In genomic region chr22:30005213-30005857, GRCh38 we compare ENCODE assay signal across 8 cellular contexts.
DNase-seq lines count a peak whose midpoint lies in the region; ATAC-seq and TF ChIP-seq lines count a peak whose summit lies in the region.

No MANE protein-coding gene starts in this region.

- H3K27ac Mint-ChIP-seq in activated naive CD8-positive, alpha-beta T cell treated with anti-CD3 and anti-CD28 coated beads for 36 hours: no peak overlapping the region

- 46 to 63% (median 48%) methylated on average over 3 of the region's 3 CpGs for WGBS in psoas muscle, 3 donors

- no peaks in the 10 kb centered on the region for H3K36me3 Mint-ChIP-seq in activated naive CD8-positive, alpha-beta T cell treated with anti-CD3 and anti-CD28 coated beads for 36 hours

- H3K27me3 ChIP-seq in DND-41 (ENCODE audit: insufficient read depth, low read length, poor library complexity): no peaks in the 10 kb centered on the region
- H3K27me3 ChIP-seq in psoas muscle (ENCODE audit: insufficient read depth in 3 of 3, low read length in 2 of 3): no peaks in the 10 kb centered on the region

- H3K4me1 Mint-ChIP-seq in activated naive CD8-positive, alpha-beta T cell treated with anti-CD3 and anti-CD28 coated beads for 36 hours: peaks cover 8% of the 10 kb centered on the region

- no peaks in the 10 kb centered on the region for H3K4me1 ChIP-seq in DND-41 (ENCODE audit: insufficient read depth, low read length)
- peaks cover 13% of the 10 kb centered on the region for H3K4me1 ChIP-seq in psoas muscle

- no peaks in the 10 kb centered on the region for H4K20me1 ChIP-seq in DND-41 (ENCODE audit: insufficient read depth, low read length)

- H3K27ac ChIP-seq in DND-41 (ENCODE audit: low read length) (no peak overlapping the region), psoas muscle (no peak overlapping the region)

- ATAC-seq in DND-41 (ENCODE audit: insufficient read depth, low read depth) (peak; percentile 83), Right ventricle myocardium superior (ENCODE audit: poor library complexity) (peak; percentile 90), psoas muscle (peak; percentile 87 to 90 (median 87)), HG02623 (IDR thresholded peaks at IDR 0.05; ENCODE audit: unreplicated experiment) (no peak), GM19467 (IDR thresholded peaks at IDR 0.05; ENCODE audit: unreplicated experiment) (no peak)

- H3K4me3 Mint-ChIP-seq in activated naive CD8-positive, alpha-beta T cell treated with anti-CD3 and anti-CD28 coated beads for 36 hours: no peak overlapping the region

- H3K4me3 ChIP-seq in DND-41 (ENCODE audit: low read depth in 1 of 2, low read length in 2 of 2): no peak overlapping the region
- H3K4me3 ChIP-seq in psoas muscle: no peak overlapping the region

- peaks cover 58% of the 10 kb centered on the region for H3K36me3 ChIP-seq in DND-41 (ENCODE audit: insufficient read depth, low read length)
- peaks cover 7 to 81% of the 10 kb centered on the region in 2 donors for H3K36me3 ChIP-seq in psoas muscle (ENCODE audit: insufficient read depth in 1 of 2, low read depth in 1 of 2)

- no peaks in the 10 kb centered on the region for H3K9me3 Mint-ChIP-seq in activated naive CD8-positive, alpha-beta T cell treated with anti-CD3 and anti-CD28 coated beads for 36 hours

- no peaks in the 10 kb centered on the region for H3K27me3 Mint-ChIP-seq in activated naive CD8-positive, alpha-beta T cell treated with anti-CD3 and anti-CD28 coated beads for 36 hours

- no peak overlapping the region for H2AFZ ChIP-seq in DND-41 (ENCODE audit: low read depth, low read length)

- intact Hi-C loops in Right ventricle myocardium superior (cut with DNase I): loop anchor here (10.0 kb wide), 1 partner anchor 311 kb away; no protein-coding TSS in a partner anchor
- intact Hi-C loops in psoas muscle (cut with DNase I): loop anchor here (2.0 to 10.0 kb wide), 4 partner anchors 148 to 315 kb away; partner anchors contain the start of gene ASCC2 (in 1 of the 2)

- H3K9me3 ChIP-seq in DND-41 (ENCODE audit: insufficient read depth, low read length, severe bottlenecking) (no peaks in the 10 kb centered on the region), psoas muscle (no peaks in the 10 kb centered on the region)

- TF ChIP-seq CTCF in DND-41 (IDR thresholded peaks at IDR 0.05; ENCODE audit: borderline replicate concordance, extremely low read depth, low read length, poor library complexity, severe bottlenecking) (peak; percentile 100), psoas muscle (IDR thresholded peaks at IDR 0.05) (peak; percentile 96)

- DNase-seq in DND-41 (peak; percentile 71), LHCN-M2 (ENCODE audit: low read depth) (peak; percentile 74), SKM-1 (lab: John Stamatoyannopoulos, UW; ENCODE audit: unreplicated experiment) (peak; percentile 31), Right ventricle myocardium superior (peak; percentile 80), psoas muscle (peak; percentile 73 to 82)
- peak; percentile 49 for DNase-seq in activated naive CD8-positive, alpha-beta T cell treated with anti-CD3 and anti-CD28 coated beads for 36 hours

- H3K9ac ChIP-seq in DND-41 (ENCODE audit: low read depth, low read length): no peak overlapping the region

- H3K4me2 ChIP-seq in DND-41 (ENCODE audit: insufficient read depth, low read length): no peak overlapping the region

- no peaks in the 10 kb centered on the region for H3K79me2 ChIP-seq in DND-41 (ENCODE audit: insufficient read depth, low read length)

Comparison
In these comparisons a context has a peak if more than half of its experiments do, and no peak if none do; other contexts are left out.
1. ATAC-seq: peak in DND-41 (single experiment), Right ventricle myocardium superior (single experiment) and psoas muscle (4 of 4); none in HG02623 (single experiment) and GM19467 (single experiment).
2. Peak in every context shown above with its lines, with median percentiles within 50 percentile points of each other: DNase-seq.